21 cellular contexts compared by ENCODE assay signal in the genomic region with DNA sequence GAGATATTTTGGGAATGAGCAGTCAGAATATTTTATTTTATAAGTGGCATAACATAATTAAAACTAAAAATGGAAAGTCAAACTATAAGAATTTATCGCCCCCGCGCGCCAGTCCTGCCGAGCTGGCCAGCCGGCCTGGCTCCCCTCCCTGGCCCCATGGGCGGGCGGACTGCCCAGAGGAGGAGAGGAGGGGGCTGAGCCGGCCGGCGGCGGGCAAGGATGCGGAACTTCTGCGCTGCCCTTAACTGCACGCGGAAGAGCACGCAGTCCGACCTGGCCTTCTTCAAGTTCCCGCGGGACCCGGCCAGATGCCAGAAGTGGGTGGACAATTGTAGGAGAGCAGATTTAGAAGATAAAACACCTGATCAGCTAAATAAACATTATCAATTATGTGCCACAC.
"Had no signal": no experiment of that assay in that cellular context is flagged by ENCODE, and none has a peak within 500 bp of the region (broad histone marks: within the 10 kb centered on the region; RNA-seq: fewer than 3 reads in every experiment).

No MANE protein-coding gene starts in this region.

- H3K79me2 ChIP-seq: parathyroid adenoma had no signal

- DNase-seq: effector memory CD4-positive, alpha-beta T cell; gastrocnemius medialis; islet precursor cell; left ventricle myocardium inferior; lower lobe of right lung; mesenchymal stem cell; midbrain; occipital lobe; stimulated activated naive CD4-positive, alpha-beta T cell; stomach; substantia nigra; upper lobe of right lung had no signal

- H3K4me2 ChIP-seq: neural progenitor cell had no signal

- H3K27me3 ChIP-seq: gastrocnemius medialis, heart right ventricle, neural progenitor cell, stomach, tibial nerve, upper lobe of right lung had no signal

- H3K4me3 ChIP-seq: gastrocnemius medialis, heart right ventricle, left ventricle myocardium inferior, lower lobe of right lung, neural progenitor cell, prostate gland, stomach, tibial nerve, upper lobe of right lung had no signal

- H3K27ac ChIP-seq: gastrocnemius medialis, heart right ventricle, left ventricle myocardium inferior, lower lobe of right lung, neural progenitor cell, parathyroid adenoma, prostate gland, stomach, tibial nerve, upper lobe of right lung had no signal

- H3K9me3 ChIP-seq: gastrocnemius medialis, heart right ventricle, left ventricle myocardium inferior, lower lobe of right lung, prostate gland, stomach, tibial nerve, upper lobe of right lung had no signal

- H3K4me1 ChIP-seq: gastrocnemius medialis, heart right ventricle, left ventricle myocardium inferior, lower lobe of right lung, parathyroid adenoma, prostate gland, stomach, tibial nerve, upper lobe of right lung had no signal

- H3K9ac ChIP-seq: neural progenitor cell, parathyroid adenoma had no signal

- H3K36me3 ChIP-seq: gastrocnemius medialis, heart right ventricle, left ventricle myocardium inferior, lower lobe of right lung, neural progenitor cell, prostate gland, stomach, tibial nerve, upper lobe of right lung had no signal

- H2AFZ ChIP-seq: neural progenitor cell, parathyroid adenoma had no signal

- FAIRE-seq: endometrium had no signal

- ATAC-seq: esophagus mucosa; gastrocnemius medialis; heart right ventricle; lower lobe of right lung; natural killer cell treated with Interleukin-12 subunit alpha and Interleukin-12 subunit beta and Interleukin-15 and Interleukin-18, amount 100 ng/mL, for 72 hours; sciatic nerve; upper lobe of right lung had no signal
